In the genomic region with DNA sequence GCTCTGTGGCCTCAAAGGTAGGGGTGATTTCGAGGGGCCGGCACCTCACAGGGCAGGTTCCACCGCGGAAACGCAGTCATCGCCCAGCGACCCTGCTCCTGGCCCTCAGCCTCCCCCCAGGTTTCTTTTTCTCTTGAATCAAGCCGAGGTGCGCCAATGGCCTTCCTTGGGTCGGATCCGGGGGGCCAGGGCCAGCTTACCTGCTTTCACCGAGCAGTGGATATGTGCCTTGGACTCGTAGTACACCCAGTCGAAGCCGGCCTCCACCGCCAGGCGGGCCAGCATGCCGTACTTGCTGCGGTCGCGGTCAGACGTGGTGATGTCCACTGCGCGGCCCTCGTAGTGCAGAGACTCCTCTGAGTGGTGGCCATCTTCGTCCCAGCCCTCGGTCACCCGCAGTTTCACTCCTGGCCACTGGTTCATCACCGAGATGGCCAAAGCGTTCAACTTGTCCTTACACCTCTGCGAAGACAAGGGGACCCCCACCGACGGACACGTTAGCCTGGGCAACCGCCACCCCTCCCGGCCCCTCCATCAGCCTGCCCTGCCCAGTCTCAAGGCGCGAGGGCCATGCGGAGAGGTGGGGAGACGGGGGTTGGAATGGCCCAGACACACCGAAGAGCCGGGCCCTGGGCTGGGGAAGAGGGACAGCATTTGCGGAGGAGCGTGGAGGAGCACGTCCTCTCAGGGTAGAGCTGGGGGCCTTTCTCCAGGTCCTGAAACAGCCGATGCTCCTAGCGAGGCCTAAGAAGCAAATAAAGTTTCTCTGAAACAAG, we compare ENCODE assay signal across 13 cellular contexts. TPM values are rescaled to one million over a fixed set of nuclear protein-coding genes. Genes with fewer than 3 reads are reported as not detected.
DNase-seq lines count a peak whose midpoint lies in the region; ATAC-seq, FAIRE-seq and TF ChIP-seq lines count a peak whose summit lies in the region.
"Had no signal": no experiment of that assay in that cellular context is flagged by ENCODE, and none has a peak within 500 bp of the region (broad histone marks: within the 10 kb centered on the region; RNA-seq: fewer than 3 reads in every experiment).

No MANE protein-coding gene starts in this region.

- FAIRE-seq in GM12892 (lab: Jason Lieb, UNC) = no peak

- peaks cover 0 to 2% (median 0%) of the 10 kb centered on the region in 5 donors for H3K9me3 Mint-ChIP-seq in CD8-positive, alpha-beta memory T cell
- no peaks in the 10 kb centered on the region for H3K9me3 Mint-ChIP-seq in activated T-helper 1 cell treated with anti-CD3 and anti-CD28 coated beads, Interleukin-12 subunit alpha, Interleukin-12 subunit beta, Interleukin-2, Interleukin-4 antibody, amounts not matched to agents 30 ng/mL and 10 ng/mL and 1 ng/mL, durations not matched to agents 14 hours and 24 hours and 36 hours

- H3K9me3 ChIP-seq in CD8-positive, alpha-beta memory T cell (ENCODE audit: low read length) = no peaks in the 10 kb centered on the region
- no peaks in the 10 kb centered on the region for H3K9me3 ChIP-seq in adipocyte (ENCODE audit: control insufficient read depth, low read length)
- peaks cover 2% of the 10 kb centered on the region for H3K9me3 ChIP-seq in iPS-18c (ENCODE audit: control insufficient read depth, insufficient read depth, low read length)
- H3K9me3 ChIP-seq: Peyer's patch had no signal

- peaks cover 7 to 40% (median 12%) of the 10 kb centered on the region in 3 donors for H3K4me1 Mint-ChIP-seq in CD8-positive, alpha-beta memory T cell
- H3K4me1 Mint-ChIP-seq in activated T-helper 1 cell treated with anti-CD3 and anti-CD28 coated beads, Interleukin-12 subunit alpha, Interleukin-12 subunit beta, Interleukin-2, Interleukin-4 antibody, amounts not matched to agents 30 ng/mL and 10 ng/mL and 1 ng/mL, durations not matched to agents 14 hours and 24 hours and 36 hours (ENCODE audit: low read depth) = peaks cover 16% of the 10 kb centered on the region

- no peaks in the 10 kb centered on the region for H3K4me1 ChIP-seq in CD8-positive, alpha-beta memory T cell (ENCODE audit: insufficient read depth, low read length)
- H3K4me1 ChIP-seq in adipocyte (ENCODE audit: control insufficient read depth, insufficient read depth, low read length) = peaks cover 14% of the 10 kb centered on the region

- no peaks in the 10 kb centered on the region for H3K36me3 ChIP-seq in CD8-positive, alpha-beta memory T cell (ENCODE audit: insufficient read depth, low read length)
- H3K36me3 ChIP-seq in adipocyte (ENCODE audit: control insufficient read depth, insufficient read depth, low read length, severe bottlenecking) = no peaks in the 10 kb centered on the region
- H3K36me3 ChIP-seq: Peyer's patch had no signal

- peak overlapping the region in 5 of 7 donors; percentile 19 to 78 (median 52) for H3K4me3 Mint-ChIP-seq in CD8-positive, alpha-beta memory T cell
- no peak overlapping the region for H3K4me3 Mint-ChIP-seq in activated T-helper 1 cell treated with anti-CD3 and anti-CD28 coated beads, Interleukin-12 subunit alpha, Interleukin-12 subunit beta, Interleukin-2, Interleukin-4 antibody, amounts not matched to agents 30 ng/mL and 10 ng/mL and 1 ng/mL, durations not matched to agents 14 hours and 24 hours and 36 hours

- peaks cover 37 to 64% of the 10 kb centered on the region in 2 donors for H3K27me3 Mint-ChIP-seq in CD8-positive, alpha-beta memory T cell
- peaks cover 52% of the 10 kb centered on the region for H3K27me3 Mint-ChIP-seq in activated T-helper 1 cell treated with anti-CD3 and anti-CD28 coated beads, Interleukin-12 subunit alpha, Interleukin-12 subunit beta, Interleukin-2, Interleukin-4 antibody, amounts not matched to agents 30 ng/mL and 10 ng/mL and 1 ng/mL, durations not matched to agents 14 hours and 24 hours and 36 hours (ENCODE audit: insufficient read depth)

- H3K4me3 ChIP-seq in CD8-positive, alpha-beta memory T cell (ENCODE audit: low read length) = no peak overlapping the region
- H3K4me3 ChIP-seq in adipocyte (ENCODE audit: low read length) (peak overlapping the region; percentile 67), iPS-18c (ENCODE audit: insufficient read depth, low read depth, low read length) (peak overlapping the region; percentile 44), retinal pigment epithelial cell (ENCODE audit: low read length) (no peak overlapping the region)

- no peak overlapping the region for H3K27ac ChIP-seq in CD8-positive, alpha-beta memory T cell (ENCODE audit: low read depth, low read length)
- H3K27ac ChIP-seq: VCaP had no signal

- H3K36me3 Mint-ChIP-seq in CD8-positive, alpha-beta memory T cell = no peaks in the 10 kb centered on the region
- peaks cover 2% of the 10 kb centered on the region for H3K36me3 Mint-ChIP-seq in activated T-helper 1 cell treated with anti-CD3 and anti-CD28 coated beads, Interleukin-12 subunit alpha, Interleukin-12 subunit beta, Interleukin-2, Interleukin-4 antibody, amounts not matched to agents 30 ng/mL and 10 ng/mL and 1 ng/mL, durations not matched to agents 14 hours and 24 hours and 36 hours (ENCODE audit: low read depth)
- H3K36me3 Mint-ChIP-seq: CD4-positive, CD25-positive, alpha-beta regulatory T cell had no signal

- no peak overlapping the region for H3K27ac Mint-ChIP-seq in CD8-positive, alpha-beta memory T cell
- H3K27ac Mint-ChIP-seq in activated T-helper 1 cell treated with anti-CD3 and anti-CD28 coated beads, Interleukin-12 subunit alpha, Interleukin-12 subunit beta, Interleukin-2, Interleukin-4 antibody, amounts not matched to agents 30 ng/mL and 10 ng/mL and 1 ng/mL, durations not matched to agents 14 hours and 24 hours and 36 hours = no peak overlapping the region
- H3K27ac Mint-ChIP-seq: CD4-positive, CD25-positive, alpha-beta regulatory T cell had no signal

- no peak for TF ChIP-seq POLR2A in GM12892 (IDR thresholded peaks at IDR 0.05; ENCODE audit: low read depth, low read length)

- POLR2A ChIA-PET in CD8-positive, alpha-beta memory T cell (lab: Charles Lee) = no interaction called here

- intact Hi-C loops in activated T-helper 1 cell treated with anti-CD3 and anti-CD28 coated beads, Interleukin-12 subunit alpha, Interleukin-12 subunit beta, Interleukin-2, Interleukin-4 antibody, amounts not matched to agents 30 ng/mL and 10 ng/mL and 1 ng/mL, durations not matched to agents 14 hours and 24 hours and 36 hours (cut with micrococcal nuclease) = loop anchor here (10.0 kb wide), 1 partner anchor 809 kb away; no protein-coding TSS in a partner anchor

- TF ChIP-seq CTCF in retinal pigment epithelial cell (conservative IDR thresholded peaks at IDR 0.05; ENCODE audit: low read depth, low read length) = peak; percentile 27

- no peak for DNase-seq in CD8-positive, alpha-beta memory T cell
- DNase-seq in adipocyte (ENCODE audit: low read depth) (no peak), retinal pigment epithelial cell (ENCODE audit: low read depth) (no peak), GM12892 (ENCODE audit: insufficient read length) (no peak), SW480 (ENCODE audit: low spot score) (no peak)
- no peak for DNase-seq in activated T-helper 1 cell treated with anti-CD3 and anti-CD28 coated beads, Interleukin-12 subunit alpha, Interleukin-12 subunit beta, Interleukin-2, Interleukin-4 antibody, amounts not matched to agents 30 ng/mL and 10 ng/mL and 1 ng/mL, durations not matched to agents 14 hours and 24 hours and 36 hours (ENCODE audit: low spot score)
- DNase-seq: cerebellar nuclear complex had no signal

- ATAC-seq in GM21529 (IDR thresholded peaks at IDR 0.05; ENCODE audit: unreplicated experiment) = no peak

- H3K27me3 ChIP-seq in CD8-positive, alpha-beta memory T cell (ENCODE audit: insufficient read depth, low read length, poor library complexity, severe bottlenecking) = peaks cover 8% of the 10 kb centered on the region
- H3K27me3 ChIP-seq in adipocyte (replicated peaks; ENCODE audit: control insufficient read depth, insufficient read depth, low read length) = peaks cover 43% of the 10 kb centered on the region

- no peak overlapping the region for H3K9ac ChIP-seq in adipocyte (ENCODE audit: low read length)

- CTCF ChIA-PET in CD8-positive, alpha-beta memory T cell (lab: Charles Lee) = no interaction called here

RNA-seq across cellular contexts. Expression of a gene that starts 6.0 kb away (rescaled TPM):
- not detected for total RNA-seq in CD8-positive, alpha-beta memory T cell
- not detected for polyA plus RNA-seq in CD8-positive, alpha-beta memory T cell
- polyA plus RNA-seq in GM12892 (2012; ENCODE audit: missing spikeins) = not detected
- not detected in 2 replicates for total RNA-seq in activated T-helper 1 cell treated with anti-CD3 and anti-CD28 coated beads, Interleukin-12 subunit alpha, Interleukin-12 subunit beta, Interleukin-2, Interleukin-4 antibody, amounts not matched to agents 30 ng/mL and 10 ng/mL and 1 ng/mL, durations not matched to agents 14 hours and 24 hours and 36 hours
- total RNA-seq: CD4-positive, CD25-positive, alpha-beta regulatory T cell; subcutaneous adipose tissue had no signal

Comparison
In these comparisons a context has a peak if more than half of its experiments do, and no peak if none do; other contexts are left out.
1. H3K4me3 ChIP-seq: peak in adipocyte (single experiment) and iPS-18c (single experiment); none in CD8-positive, alpha-beta memory T cell (single experiment) and retinal pigment epithelial cell (single experiment).